In genomic region chr9:107698779-107699564, GRCh38 we compare ENCODE assay signal across 19 cellular contexts.
A peak's percentile ranks its signal among the peaks of the same experiment; 100 is the strongest.
DNase-seq lines count a peak whose midpoint lies in the region; TF ChIP-seq lines count a peak whose summit lies in the region.
"Had no signal": no experiment of that assay in that cellular context is flagged by ENCODE, and none has a peak within 500 bp of the region (broad histone marks: within the 10 kb centered on the region; RNA-seq: fewer than 3 reads in every experiment).

No MANE protein-coding gene starts in this region.

- TF ChIP-seq CTCF in VCaP (conservative IDR thresholded peaks at IDR 0.05) = no peak
- no peak for TF ChIP-seq CTCF in GM10266 (IDR thresholded peaks at IDR 0.05; ENCODE audit: control insufficient read depth, insufficient read depth, low read depth, missing control alignments)

- peak overlapping the region; percentile 84 for H3K27ac ChIP-seq in VCaP
- H3K27ac ChIP-seq: A549, PC-9, SK-N-MC had no signal

- DNase-seq in NCI-H2081 (lab: John Stamatoyannopoulos, UW) (peak; percentile 7 to 43), NCI-H2081 treated with DMSO at 0.1 percent for 48 hours (lab: John Stamatoyannopoulos, UW) (no peak), NCI-H146 (lab: John Stamatoyannopoulos, UW) (peak; percentile 16), retina (peak; percentile 45), GM10266 (ENCODE audit: extremely low spot score) (no peak), NCI-H524 treated with DMSO at 0.1 percent for 48 hours (lab: John Stamatoyannopoulos, UW) (no peak)
- DNase-seq: Kasumi-1, MG63, NCI-H1694 treated with DMSO at 0.1 percent for 48 hours, NCI-H2227 treated with DMSO at 0.1 percent for 48 hours, NCI-H510A, PC-9, RPMI8226, SHP77 treated with DMSO at 0.1 percent for 48 hours, SW 1271, T-helper 17 cell had no signal

Comparison
In these comparisons a context has a peak if more than half of its experiments do, and no peak if none do; other contexts are left out.
1. DNase-seq: peak in NCI-H2081 (2 of 2), NCI-H146 (single experiment) and retina (single experiment); none in NCI-H2081 treated with DMSO at 0.1 percent for 48 hours (single experiment), GM10266 (single experiment) and NCI-H524 treated with DMSO at 0.1 percent for 48 hours (single experiment).